29 cellular contexts compared by ENCODE assay signal in the genomic region with DNA sequence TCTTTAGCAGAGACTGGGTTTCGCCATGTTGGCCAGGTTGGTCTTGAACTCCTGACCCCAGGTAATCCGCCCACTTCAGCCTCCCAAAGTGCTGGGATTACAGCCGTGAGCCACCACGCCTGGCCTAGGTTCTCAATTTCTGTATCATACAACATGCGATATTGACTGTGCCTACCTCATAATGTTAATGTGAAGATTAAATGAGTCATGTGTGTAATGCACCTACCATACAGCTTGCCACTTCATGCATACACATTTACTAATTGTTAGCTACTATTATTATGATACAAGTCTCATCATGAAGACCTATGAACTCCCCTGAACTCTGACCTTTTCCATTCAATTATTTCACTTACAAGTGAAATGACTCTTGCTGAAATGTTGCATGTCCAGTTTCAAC.
"Had no signal": no experiment of that assay in that cellular context is flagged by ENCODE, and none has a peak within 500 bp of the region (broad histone marks: within the 10 kb centered on the region; RNA-seq: fewer than 3 reads in every experiment).

No MANE protein-coding gene starts in this region.

- H3K4me3 ChIP-seq: adrenal gland, body of pancreas, cardiac muscle cell, coronary artery, dorsolateral prefrontal cortex had no signal

- H3K27ac ChIP-seq: adrenal gland, body of pancreas, cardiac muscle cell, coronary artery, dorsolateral prefrontal cortex, epithelial cell of prostate had no signal

- H3K27me3 ChIP-seq: adrenal gland, body of pancreas, cardiac muscle cell, dorsolateral prefrontal cortex had no signal

- H3K9me3 ChIP-seq: adrenal gland, body of pancreas had no signal

- ATAC-seq: activated CD4-positive, alpha-beta T cell treated with anti-CD3 and anti-CD28 coated beads for 36 hours; activated CD8-positive, alpha-beta memory T cell treated with anti-CD3 and anti-CD28 coated beads, Interleukin-2, amount 10 ng/mL, durations not matched to agents 7 days and 5 days; activated naive CD8-positive, alpha-beta T cell treated with anti-CD3 and anti-CD28 coated beads, Interleukin-2, amount 50 U/mL, for 24 hours; body of pancreas; effector memory CD8-positive, alpha-beta T cell had no signal

- H3K4me1 ChIP-seq: adrenal gland, body of pancreas had no signal

- DNase-seq: activated CD4-positive, alpha-beta memory T cell treated with anti-CD3 and anti-CD28 coated beads, Interleukin-2, amount 10 ng/mL, durations not matched to agents 7 days and 5 days; activated CD4-positive, alpha-beta T cell treated with anti-CD3 and anti-CD28 coated beads for 36 hours; activated CD4-positive, alpha-beta T cell treated with anti-CD3 and anti-CD28 coated beads, Interleukin-2, amount 10 ng/mL, durations not matched to agents 7 days and 5 days; activated CD4-positive, alpha-beta T cell treated with anti-CD3 and anti-CD28 coated beads, Interleukin-2, amount 50 U/mL, for 4 hours; activated CD4-positive, CD25-positive, alpha-beta regulatory T cell; activated CD4-positive, CD25-positive, alpha-beta regulatory T cell treated with anti-CD3 and anti-CD28 coated beads, Interleukin-2, amount 50 U/mL, for 72 hours; activated CD8-positive, alpha-beta memory T cell treated with anti-CD3 and anti-CD28 coated beads, Interleukin-2, amount 10 ng/mL, durations not matched to agents 7 days and 5 days; activated CD8-positive, alpha-beta memory T cell treated with anti-CD3 and anti-CD28 coated beads, Interleukin-2, amount 50 U/mL, for 4 hours; activated effector memory CD4-positive, alpha-beta T cell treated with anti-CD3 and anti-CD28 coated beads, Interleukin-2, amount 50 U/mL, for 16 hours; activated naive CD4-positive, alpha-beta T cell treated with anti-CD3 and anti-CD28 coated beads for 36 hours; activated naive CD8-positive, alpha-beta T cell treated with anti-CD3 and anti-CD28 coated beads for 36 hours; activated naive CD8-positive, alpha-beta T cell treated with anti-CD3 and anti-CD28 coated beads, Interleukin-2, amount 50 U/mL, for 24 hours; activated T-cell treated with anti-CD3 and anti-CD28 coated beads, Interleukin-2, amount 50 U/mL, for 1 hour; activated T-cell treated with anti-CD3 and anti-CD28 coated beads, Interleukin-2, amount 50 U/mL, for 48 hours; amygdala; aorta; body of pancreas; central memory CD4-positive, alpha-beta T cell; cerebellar nuclear complex; dorsolateral prefrontal cortex; effector CD4-positive, alpha-beta T cell; effector memory CD8-positive, alpha-beta T cell; foreskin fibroblast; head of caudate nucleus; T-helper 2 cell had no signal

- H3K36me3 ChIP-seq: adrenal gland, cardiac muscle cell had no signal
